8 cellular contexts compared by ENCODE assay signal in genomic region chr4:25862411-25863346, GRCh38. TPM values are rescaled to one million over a fixed set of nuclear protein-coding genes. Genes with fewer than 3 reads are reported as not detected.
DNase-seq lines count a peak whose midpoint lies in the region; ATAC-seq, FAIRE-seq and TF ChIP-seq lines count a peak whose summit lies in the region.

TSS of gene SEL1L3 (minus strand) at chr4:25862988. CDS start at chr4:25862836, 152 bp downstream.

- no peak for FAIRE-seq in small intestine (lab: Jason Lieb, UNC)

- WGBS in small intestine, 3 donors = 0% methylated on average over 23 to 115 of the region's 115 CpGs

- in situ Hi-C loops in astrocyte of the cerebellum (cut with HindIII; ENCODE audit: low sequenced_read_pairs) = loop anchor here (5.0 kb wide), 1 partner anchor 60 kb away; no protein-coding TSS in a partner anchor

- no peaks in the 10 kb centered on the region for H3K9me3 ChIP-seq in small intestine (ENCODE audit: control insufficient read depth, low read depth)

- H3K4me1 ChIP-seq in small intestine (ENCODE audit: control insufficient read depth in 2 of 2, insufficient read depth in 1 of 2, low read depth in 1 of 2, low read length in 1 of 2) = peaks cover 9 to 23% of the 10 kb centered on the region in 2 donors

- DNase-seq in NCI-H2081 (lab: John Stamatoyannopoulos, UW) (peak; percentile 58 to 63), NCI-H2081 treated with DMSO at 0.1 percent for 48 hours (lab: John Stamatoyannopoulos, UW) (no peak), T-helper 1 cell (peak; percentile 20 to 62 (median 45)), astrocyte of the cerebellum (ENCODE audit: low read depth) (no peak), small intestine (peak; percentile 76), Kasumi-1 (lab: John Stamatoyannopoulos, UW) (no peak)

- H3K4me3 ChIP-seq in astrocyte of the cerebellum (ENCODE audit: low read depth, low read length) (peak within 1 kb of the TSS; percentile 51), iPS-11a (ENCODE audit: low read depth, low read length) (peak within 1 kb of the TSS; percentile 62), small intestine (ENCODE audit: low read depth in 1 of 2, low read length in 2 of 2) (peak within 1 kb of the TSS; percentile 78 to 99)

- H3K27me3 ChIP-seq in small intestine (ENCODE audit: control insufficient read depth in 2 of 2, insufficient read depth in 2 of 2, low read length in 2 of 2) = no peaks in the 10 kb centered on the region

- peak; percentile 42 for ATAC-seq in HG03066 (IDR thresholded peaks at IDR 0.05; ENCODE audit: low read depth, unreplicated experiment)

- H3K36me3 ChIP-seq in small intestine (ENCODE audit: control insufficient read depth in 2 of 2, insufficient read depth in 2 of 2, low read length in 2 of 2) = no peaks in the 10 kb centered on the region

- TF ChIP-seq CTCF in astrocyte of the cerebellum (IDR thresholded peaks at IDR 0.05; ENCODE audit: low read depth, low read length, missing control alignments) = no peak

- peak within 1 kb of the TSS; percentile 92 to 98 for H3K27ac ChIP-seq in small intestine (ENCODE audit: low read depth in 1 of 2, low read length in 1 of 2)

RNA-seq across cellular contexts. Expression of gene SEL1L3, which starts in this region (rescaled TPM):
- 10 to 100 TPM; 42.7 to 77.5 (median 51.1) TPM for polyA plus RNA-seq in small intestine

Comparison
In these comparisons a context has a peak if more than half of its experiments do, and no peak if none do; other contexts are left out.
1. DNase-seq: peak in NCI-H2081 (2 of 2), T-helper 1 cell (5 of 5) and small intestine (single experiment); none in NCI-H2081 treated with DMSO at 0.1 percent for 48 hours (single experiment), astrocyte of the cerebellum (single experiment) and Kasumi-1 (0 of 2).
2. Peak in every context shown above with its lines, with median percentiles within 50 percentile points of each other: H3K4me3 ChIP-seq.